ENCODE assay signal across 16 cellular contexts in genomic region chr12:98401427-98401826, GRCh38.
A peak's percentile ranks its signal among the peaks of the same experiment; 100 is the strongest.
DNase-seq lines count a peak whose midpoint lies in the region; ATAC-seq and TF ChIP-seq lines count a peak whose summit lies in the region.
"Had no signal": no experiment of that assay in that cellular context is flagged by ENCODE, and none has a peak within 500 bp of the region (broad histone marks: within the 10 kb centered on the region; RNA-seq: fewer than 3 reads in every experiment).

No MANE protein-coding gene starts in this region.

- no peak overlapping the region for H4K91ac ChIP-seq in neuronal stem cell (ENCODE audit: low read depth, low read length, poor library complexity)

- TF ChIP-seq POLR2A in erythroblast (IDR thresholded peaks at IDR 0.05; ENCODE audit: low read length): no peak

- H3K9me3 Mint-ChIP-seq in CD8-positive, alpha-beta memory T cell: no peaks in the 10 kb centered on the region
- H3K9me3 Mint-ChIP-seq: stimulated activated naive CD8-positive, alpha-beta T cell treated with anti-CD3 and anti-CD28 coated beads, Interleukin-15, amount 100 ng/mL, for 72 hours had no signal

- no peak overlapping the region for H2BK15ac ChIP-seq in neuronal stem cell (ENCODE audit: low read length)

- CTCF ChIA-PET in CD8-positive, alpha-beta memory T cell (lab: Charles Lee): no interaction called here

- no peaks in the 10 kb centered on the region for H3K36me3 Mint-ChIP-seq in CD8-positive, alpha-beta memory T cell

- no peak overlapping the region for H3K27ac Mint-ChIP-seq in CD8-positive, alpha-beta memory T cell
- H3K27ac Mint-ChIP-seq: stimulated activated naive CD8-positive, alpha-beta T cell treated with anti-CD3 and anti-CD28 coated beads, Interleukin-15, amount 100 ng/mL, for 72 hours had no signal

- DNase-seq in DMS 273 (lab: John Stamatoyannopoulos, UW; ENCODE audit: unreplicated experiment) (peak; percentile 11), DMS 273 treated with DMSO at 0.1 percent for 48 hours (lab: John Stamatoyannopoulos, UW) (no peak), RPMI8226 (peak; percentile 51), neuronal stem cell (ENCODE audit: low spot score) (no peak), erythroblast (lab: John Stamatoyannopoulos, UW) (no peak), NCI-H1694 (lab: John Stamatoyannopoulos, UW) (no peak)
- no peak for DNase-seq in CD8-positive, alpha-beta memory T cell
- DNase-seq: activated CD8-positive, alpha-beta memory T cell treated with anti-CD3 and anti-CD28 coated beads for 24 hours; DMS153; dorsolateral prefrontal cortex; stimulated activated CD4-positive, alpha-beta T cell treated with anti-CD3 and anti-CD28 coated beads, Interleukin-4, amount 100 ng/mL, for 24 hours; stimulated activated naive CD8-positive, alpha-beta T cell treated with anti-CD3 and anti-CD28 coated beads, Interleukin-15, amount 100 ng/mL, for 72 hours had no signal

- H3K27ac ChIP-seq in neuronal stem cell (replicated peaks; ENCODE audit: low read length): peak overlapping the region; percentile 10
- no peak overlapping the region for H3K27ac ChIP-seq in CD8-positive, alpha-beta memory T cell (ENCODE audit: low read depth, low read length)
- H3K27ac ChIP-seq: 22Rv1, dorsolateral prefrontal cortex, prostate gland had no signal

- no peak overlapping the region for H4K8ac ChIP-seq in neuronal stem cell (ENCODE audit: low read depth, low read length)

- H2BK5ac ChIP-seq in neuronal stem cell (ENCODE audit: low read length): no peak overlapping the region

- H3K36me3 ChIP-seq in neuronal stem cell (replicated peaks in 1 of 2; ENCODE audit: control insufficient read depth in 2 of 2, insufficient read depth in 2 of 2, low read length in 2 of 2): no peaks in the 10 kb centered on the region
- H3K36me3 ChIP-seq in CD8-positive, alpha-beta memory T cell (ENCODE audit: insufficient read depth, low read length): no peaks in the 10 kb centered on the region
- H3K36me3 ChIP-seq: prostate gland had no signal

- H3K23ac ChIP-seq in neuronal stem cell (ENCODE audit: low read depth, low read length, poor library complexity): no peak overlapping the region

- no peak overlapping the region for H2BK12ac ChIP-seq in neuronal stem cell (ENCODE audit: low read length)

- H3K4me1 Mint-ChIP-seq in CD8-positive, alpha-beta memory T cell: peaks cover 32 to 46% (median 38%) of the 10 kb centered on the region in 3 donors

- peaks cover 0 to 2% of the 10 kb centered on the region in 2 donors for H3K27me3 Mint-ChIP-seq in CD8-positive, alpha-beta memory T cell
- H3K27me3 Mint-ChIP-seq: stimulated activated naive CD8-positive, alpha-beta T cell treated with anti-CD3 and anti-CD28 coated beads, Interleukin-15, amount 100 ng/mL, for 72 hours had no signal

- H2AFZ ChIP-seq in neuronal stem cell (ENCODE audit: low read length): peak overlapping the region; percentile 38

- no CpG with 5 or more reads among the region's 4 CpGs for WGBS in neuronal stem cell (ENCODE audit: extremely low coverage in 2 of 2, insufficient read length in 2 of 2, insufficient replicate concordance in 1 of 2), 2 donors

- H3K9ac ChIP-seq in neuronal stem cell (ENCODE audit: low read depth, low read length, poor library complexity): no peak overlapping the region

- peak; percentile 36 for ATAC-seq in HG03378 (IDR thresholded peaks at IDR 0.05; ENCODE audit: unreplicated experiment)
- ATAC-seq: stimulated activated naive CD8-positive, alpha-beta T cell treated with anti-CD3 and anti-CD28 coated beads, Interleukin-15, amount 100 ng/mL, for 72 hours had no signal

- no peak overlapping the region for H3K4me2 ChIP-seq in neuronal stem cell (ENCODE audit: insufficient read depth, low read length, poor library complexity, severe bottlenecking)

- H3K18ac ChIP-seq in neuronal stem cell (ENCODE audit: low read length): no peak overlapping the region

- no peaks in the 10 kb centered on the region for H3K27me3 ChIP-seq in neuronal stem cell (ENCODE audit: control insufficient read depth in 3 of 3, insufficient read depth in 3 of 3, low read depth in 1 of 3, low read length in 3 of 3)
- no peaks in the 10 kb centered on the region for H3K27me3 ChIP-seq in CD8-positive, alpha-beta memory T cell (ENCODE audit: insufficient read depth, low read length, poor library complexity, severe bottlenecking)
- H3K27me3 ChIP-seq: dorsolateral prefrontal cortex had no signal

- no peaks in the 10 kb centered on the region for H3K79me1 ChIP-seq in neuronal stem cell (ENCODE audit: low read depth, low read length)

- peaks cover 8 to 9% of the 10 kb centered on the region in 2 donors for H3K4me1 ChIP-seq in neuronal stem cell (ENCODE audit: control insufficient read depth in 2 of 2, insufficient read depth in 1 of 2, low read depth in 1 of 2, low read length in 2 of 2)
- H3K4me1 ChIP-seq in CD8-positive, alpha-beta memory T cell (ENCODE audit: insufficient read depth, low read length): peaks cover 7% of the 10 kb centered on the region
- H3K4me1 ChIP-seq: prostate gland had no signal

- no peak overlapping the region for H3K4ac ChIP-seq in neuronal stem cell (ENCODE audit: low read length)

- H3K4me3 Mint-ChIP-seq in CD8-positive, alpha-beta memory T cell: no peak overlapping the region
- H3K4me3 Mint-ChIP-seq: stimulated activated naive CD8-positive, alpha-beta T cell treated with anti-CD3 and anti-CD28 coated beads, Interleukin-15, amount 100 ng/mL, for 72 hours had no signal

- no peak overlapping the region for H2AK5ac ChIP-seq in neuronal stem cell (ENCODE audit: low read depth, low read length)

- H3K14ac ChIP-seq in neuronal stem cell (ENCODE audit: low read length): no peak overlapping the region

- no peaks in the 10 kb centered on the region for H3K9me3 ChIP-seq in neuronal stem cell (replicated peaks in 1 of 2; ENCODE audit: control insufficient read depth in 2 of 2, insufficient read depth in 1 of 2, low read depth in 1 of 2, low read length in 2 of 2)
- no peaks in the 10 kb centered on the region for H3K9me3 ChIP-seq in CD8-positive, alpha-beta memory T cell (ENCODE audit: low read length)
- H3K9me3 ChIP-seq: prostate gland had no signal

- POLR2A ChIA-PET in CD8-positive, alpha-beta memory T cell (lab: Charles Lee): no interaction called here

- H2BK120ac ChIP-seq in neuronal stem cell (ENCODE audit: low read depth, low read length): no peak overlapping the region

- H3K4me3 ChIP-seq in neuronal stem cell (ENCODE audit: low read length in 2 of 2): no peak overlapping the region
- no peak overlapping the region for H3K4me3 ChIP-seq in CD8-positive, alpha-beta memory T cell (ENCODE audit: low read length)
- H3K4me3 ChIP-seq: dorsolateral prefrontal cortex, lung, prostate gland had no signal

Comparison
In these comparisons a context has a peak if more than half of its experiments do, and no peak if none do; other contexts are left out.
1. DNase-seq: peak in DMS 273 (single experiment) and RPMI8226 (single experiment); none in DMS 273 treated with DMSO at 0.1 percent for 48 hours (single experiment), neuronal stem cell (single experiment), erythroblast (0 of 2), NCI-H1694 (single experiment) and CD8-positive, alpha-beta memory T cell (0 of 5).